26 cellular contexts compared by ENCODE assay signal in the genomic region with DNA sequence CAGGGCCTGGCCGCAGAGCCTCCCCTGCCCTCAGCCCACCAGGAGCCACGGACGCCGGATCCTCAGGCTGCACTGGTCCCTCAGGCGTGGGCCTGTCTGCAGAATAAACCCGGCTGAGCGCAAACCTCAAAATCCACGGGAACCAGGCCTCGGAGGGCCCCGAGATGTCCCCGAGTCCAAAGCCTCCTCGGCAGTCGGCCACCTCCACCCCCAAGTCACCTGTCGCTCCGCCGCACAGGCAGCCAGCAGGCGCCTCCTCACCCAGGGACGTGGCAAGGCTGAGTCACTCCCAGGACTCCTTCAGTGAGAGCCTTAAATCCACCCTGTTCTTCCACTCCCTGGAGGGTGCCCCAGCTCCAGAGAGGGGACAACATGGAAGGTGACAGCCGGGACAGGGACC. TPM values are rescaled to one million over a fixed set of nuclear protein-coding genes. Genes with fewer than 3 reads are reported as not detected.
DNase-seq lines count a peak whose midpoint lies in the region; ATAC-seq and TF ChIP-seq lines count a peak whose summit lies in the region.
"Had no signal": no experiment of that assay in that cellular context is flagged by ENCODE, and none has a peak within 500 bp of the region (broad histone marks: within the 10 kb centered on the region; RNA-seq: fewer than 3 reads in every experiment).

No MANE protein-coding gene starts in this region.

- intact Hi-C loops in right cardiac atrium (cut with DNase I) = no loop called here
- intact Hi-C loops in dorsolateral prefrontal cortex (cut with DNase I) = no loop called here

- no peaks in the 10 kb centered on the region for H3K4me1 ChIP-seq in right cardiac atrium (ENCODE audit: control insufficient read depth, insufficient read depth, low read length)
- H3K4me1 ChIP-seq in right atrium auricular region = no peaks in the 10 kb centered on the region
- H3K4me1 ChIP-seq: A549 had no signal

- H3K27me3 ChIP-seq in right cardiac atrium (ENCODE audit: control insufficient read depth, insufficient read depth) (no peaks in the 10 kb centered on the region), right atrium auricular region (no peaks in the 10 kb centered on the region), dorsolateral prefrontal cortex (no peaks in the 10 kb centered on the region)

- H3K27me3 Mint-ChIP-seq in HFFc6 (ENCODE audit: insufficient read depth) = peaks cover 23% of the 10 kb centered on the region
- H3K27me3 Mint-ChIP-seq: CD4-positive, alpha-beta memory T cell had no signal

- H3K9me3 ChIP-seq in right cardiac atrium (ENCODE audit: control insufficient read depth, low read length) (no peaks in the 10 kb centered on the region), right atrium auricular region (no peaks in the 10 kb centered on the region)
- H3K9me3 ChIP-seq: A549 had no signal

- H3K27ac ChIP-seq in right cardiac atrium (ENCODE audit: low read length) (no peak overlapping the region), right atrium auricular region (no peak overlapping the region), dorsolateral prefrontal cortex (peak overlapping the region in 2 of 59 donors; percentile 12 to 51)
- H3K27ac ChIP-seq: A549, KMS-11, RWPE1, SK-N-MC had no signal

- DNase-seq in right cardiac atrium = peak; percentile 11 to 45 (median 37)
- no peak for DNase-seq in right atrium auricular region (ENCODE audit: low spot score)
- peak in 7 of 10 donors; percentile 61 to 85 (median 72) for DNase-seq in dorsolateral prefrontal cortex
- peak; percentile 54 for DNase-seq in occipital lobe (lab: John Stamatoyannopoulos, UW)
- no peak for DNase-seq in GM10266 (ENCODE audit: extremely low spot score)
- no peak for DNase-seq in NOMO-1 treated with dmso at 0.1 percent for 144 hours (lab: John Stamatoyannopoulos, UW; ENCODE audit: unreplicated experiment)
- DNase-seq in HFFc6 = no peak
- DNase-seq: AML-193; C1 segment of cervical spinal cord; CD4-positive, alpha-beta memory T cell; COR-L47; H9; NCI-H1048; NCI-H1417; NCI-H1694; NCI-H2029 treated with DMSO at 0.1 percent for 48 hours; NCI-H446 treated with DMSO at 0.1 percent for 48 hours; NCI-H526; SIG-M5 had no signal

- ATAC-seq in right cardiac atrium = no peak
- ATAC-seq: A549, GM12878, GM23338 had no signal

- TF ChIP-seq CTCF in right atrium auricular region (IDR thresholded peaks at IDR 0.05) = no peak
- no peak for TF ChIP-seq CTCF in dorsolateral prefrontal cortex (IDR thresholded peaks at IDR 0.05 in 54 of 56, conservative IDR thresholded peaks at IDR 0.05 in 2 of 56; ENCODE audit: low read depth in 1 of 56, partially characterized antibody in 56 of 56)
- no peak for TF ChIP-seq CTCF in GM10266 (IDR thresholded peaks at IDR 0.05; ENCODE audit: control insufficient read depth, insufficient read depth, low read depth, missing control alignments)
- no peak for TF ChIP-seq CTCF in HFFc6 (IDR thresholded peaks at IDR 0.05)

- no peak overlapping the region for H3K27ac Mint-ChIP-seq in HFFc6
- H3K27ac Mint-ChIP-seq: GM23338, H9, IgD-negative memory B cell had no signal

- no peaks in the 10 kb centered on the region for H3K9me3 Mint-ChIP-seq in HFFc6
- H3K9me3 Mint-ChIP-seq: GM23338, H9, IgD-negative memory B cell had no signal

- 97% methylated on average over 19 of the region's 19 CpGs for WGBS in right cardiac atrium

- H3K4me3 Mint-ChIP-seq in HFFc6 = no peak overlapping the region
- H3K4me3 Mint-ChIP-seq: CD4-positive, alpha-beta memory T cell; GM23338; H9; IgD-negative memory B cell had no signal

- H3K4me3 ChIP-seq in right cardiac atrium (ENCODE audit: low read length) (no peak overlapping the region), right atrium auricular region (no peak overlapping the region), dorsolateral prefrontal cortex (no peak overlapping the region)
- H3K4me3 ChIP-seq: A549, GM12878, GM23338, SK-N-MC had no signal

- no peaks in the 10 kb centered on the region for H3K36me3 Mint-ChIP-seq in HFFc6 (ENCODE audit: low read depth)
- H3K36me3 Mint-ChIP-seq: CD4-positive, alpha-beta memory T cell had no signal

- no peaks in the 10 kb centered on the region for H3K36me3 ChIP-seq in right atrium auricular region

- H3K4me1 Mint-ChIP-seq in HFFc6 (ENCODE audit: low read depth) = peaks cover 8% of the 10 kb centered on the region
- H3K4me1 Mint-ChIP-seq: IgD-negative memory B cell had no signal

RNA-seq across cellular contexts. Expression of gene STK32C, which starts 33.2 kb away (rescaled TPM):
- total RNA-seq in right cardiac atrium (1 to 10 TPM; 5.7 to 7.3 (median 6.7) TPM), right atrium auricular region (1 to 10 TPM; 2.6 to 3.7 TPM), dorsolateral prefrontal cortex (10 to 100 TPM; 30.1 to 78.4 (median 57.0) TPM), occipital lobe (21.5 TPM)
- polyA plus RNA-seq in right cardiac atrium = 6.9 TPM
- 1 to 10 TPM; 5.5 to 8.3 (median 7.2) TPM for total RNA-seq in HFFc6 (2021; fragmentation: NEBNext Ultra II Directional; extraction: Animal tissue kit (Norgen Biotek cat#: 25700))

RNA-seq across cellular contexts. Expression of gene LRRC27, which starts 57.4 kb away (rescaled TPM):
- total RNA-seq in right cardiac atrium (1 to 10 TPM; 3.7 to 9.3 (median 6.8) TPM), right atrium auricular region (1 to 10 TPM; 2.6 to 4.6 TPM), dorsolateral prefrontal cortex (10 to 100 TPM; 14.0 to 36.4 (median 25.3) TPM), occipital lobe (22.8 TPM)
- polyA plus RNA-seq in right cardiac atrium = 5.4 TPM
- 1 to 10 TPM; 4.7 to 6.7 (median 6.0) TPM for total RNA-seq in HFFc6 (2021; fragmentation: NEBNext Ultra II Directional; extraction: Animal tissue kit (Norgen Biotek cat#: 25700))

Comparison
In these comparisons a context has a peak if more than half of its experiments do, and no peak if none do; other contexts are left out.
1. DNase-seq: peak in right cardiac atrium (3 of 3), dorsolateral prefrontal cortex (7 of 10) and occipital lobe (single experiment); none in right atrium auricular region (single experiment), GM10266 (single experiment), NOMO-1 treated with dmso at 0.1 percent for 144 hours (single experiment) and HFFc6 (single experiment).